Comparison of ENCODE assay signal across 24 cellular contexts in genomic region chr4:118761387-118762016, GRCh38.
DNase-seq lines count a peak whose midpoint lies in the region; ATAC-seq and TF ChIP-seq lines count a peak whose summit lies in the region.
"Had no signal": no experiment of that assay in that cellular context is flagged by ENCODE, and none has a peak within 500 bp of the region (broad histone marks: within the 10 kb centered on the region; RNA-seq: fewer than 3 reads in every experiment).

No MANE protein-coding gene starts in this region.

- TF ChIP-seq CTCF in right atrium auricular region (IDR thresholded peaks at IDR 0.05) (no peak), natural killer cell (IDR thresholded peaks at IDR 0.05) (no peak)

- H3K36me3 Mint-ChIP-seq in natural killer cell: peaks cover 6% of the 10 kb centered on the region

- H3K4me1 ChIP-seq in ACC112 (ENCODE audit: control insufficient read depth, insufficient read depth, low read length, unreplicated experiment) (peaks cover 90% of the 10 kb centered on the region), right atrium auricular region (peaks cover 0 to 86% of the 10 kb centered on the region in 2 donors), skeletal muscle tissue (ENCODE audit: control insufficient read depth in 3 of 3, insufficient read depth in 3 of 3, low read length in 3 of 3) (peaks cover 3 to 21% (median 9%) of the 10 kb centered on the region in 3 donors)

- H3K36me3 ChIP-seq in ACC112 (ENCODE audit: insufficient read depth, low read length): peaks cover 74% of the 10 kb centered on the region
- peaks cover 3% of the 10 kb centered on the region for H3K36me3 ChIP-seq in right atrium auricular region
- peaks cover 0 to 7% (median 4%) of the 10 kb centered on the region in 3 donors for H3K36me3 ChIP-seq in skeletal muscle tissue (ENCODE audit: control insufficient read depth in 3 of 3, insufficient read depth in 3 of 3, low read length in 3 of 3)

- H3K27ac ChIP-seq in ACC112 (ENCODE audit: low read depth, low read length): peak overlapping the region; percentile 8; the same call in 1 of the 2 replicates
- peak overlapping the region; percentile 59 to 75 for H3K27ac ChIP-seq in right atrium auricular region
- H3K27ac ChIP-seq in skeletal muscle tissue (ENCODE audit: low read depth, low read length): peak overlapping the region; percentile 16
- H3K27ac ChIP-seq: A549 had no signal

- H3K9me3 ChIP-seq in right atrium auricular region (no peaks in the 10 kb centered on the region), skeletal muscle tissue (ENCODE audit: control insufficient read depth in 3 of 3, low read length in 3 of 3) (no peaks in the 10 kb centered on the region)
- H3K9me3 ChIP-seq: A549 had no signal

- H3K4me3 Mint-ChIP-seq in natural killer cell: no peak overlapping the region
- H3K4me3 Mint-ChIP-seq: activated naive CD4-positive, alpha-beta T cell treated with anti-CD3 and anti-CD28 coated beads, Interleukin-2, amount 50 U/mL, for 24 hours; brain had no signal

- H3K4me1 Mint-ChIP-seq in natural killer cell: peaks cover 0 to 4% of the 10 kb centered on the region in 2 donors
- H3K4me1 Mint-ChIP-seq: activated naive CD4-positive, alpha-beta T cell treated with anti-CD3 and anti-CD28 coated beads, Interleukin-2, amount 50 U/mL, for 24 hours had no signal

- H3K9me3 Mint-ChIP-seq in natural killer cell: no peaks in the 10 kb centered on the region
- H3K9me3 Mint-ChIP-seq: activated naive CD4-positive, alpha-beta T cell treated with anti-CD3 and anti-CD28 coated beads, Interleukin-2, amount 50 U/mL, for 24 hours; brain had no signal

- no peaks in the 10 kb centered on the region for H3K27me3 ChIP-seq in ACC112 (ENCODE audit: insufficient read depth, low read length)
- no peaks in the 10 kb centered on the region for H3K27me3 ChIP-seq in right atrium auricular region
- no peaks in the 10 kb centered on the region for H3K27me3 ChIP-seq in skeletal muscle tissue (ENCODE audit: control insufficient read depth in 3 of 3, insufficient read depth in 3 of 3, low read length in 3 of 3)

- H3K4me3 ChIP-seq in ACC112 (ENCODE audit: low read depth, low read length) (no peak overlapping the region), right atrium auricular region (no peak overlapping the region), skeletal muscle tissue (ENCODE audit: low read length in 3 of 3) (no peak overlapping the region)
- H3K4me3 ChIP-seq: A549 had no signal

- H3K27me3 Mint-ChIP-seq in natural killer cell (ENCODE audit: low read depth in 2 of 2): no peaks in the 10 kb centered on the region
- H3K27me3 Mint-ChIP-seq: activated naive CD4-positive, alpha-beta T cell treated with anti-CD3 and anti-CD28 coated beads, Interleukin-2, amount 50 U/mL, for 24 hours; brain had no signal

- H2AFZ ChIP-seq in ACC112 (ENCODE audit: low read length, unreplicated experiment): no peak overlapping the region

- peaks cover 69% of the 10 kb centered on the region for H3K79me2 ChIP-seq in ACC112 (ENCODE audit: control insufficient read depth, insufficient read depth, low read length, unreplicated experiment)

- intact Hi-C loops in natural killer cell (cut with micrococcal nuclease): no loop called here

- ATAC-seq in SK-N-SH treated with all-trans-retinoic acid at 6 μM for 48 hours (no peak), natural killer cell (no peak)
- ATAC-seq: A549, Panc1 had no signal

- H3K9ac ChIP-seq in skeletal muscle tissue (ENCODE audit: low read depth in 1 of 3, low read length in 3 of 3): no peak overlapping the region

- DNase-seq in right atrium auricular region (ENCODE audit: low spot score): no peak
- DNase-seq in SHP77 (lab: John Stamatoyannopoulos, UW): no peak
- DNase-seq in natural killer cell: no peak
- no peak for DNase-seq in UCSD-AML1 (lab: John Stamatoyannopoulos, UW; ENCODE audit: unreplicated experiment)
- no peak for DNase-seq in effector CD4-positive, alpha-beta T cell
- DNase-seq: activated CD4-positive, alpha-beta T cell treated with anti-CD3 and anti-CD28 coated beads, Interleukin-2, amount 50 U/mL, for 48 hours; activated T-cell treated with anti-CD3 and anti-CD28 coated beads, Interleukin-2, amount 50 U/mL, for 1 hour; dermis blood vessel endothelial cell; H7; head of caudate nucleus; KG1; mesendoderm; NCI-H1105 treated with DMSO at 0.1 percent for 48 hours; NCI-H2171; NCI-H69; stimulated activated CD4-positive, alpha-beta T cell treated with anti-CD3 and anti-CD28 coated beads, Interleukin-2, amount 100 ng/mL, for 48 hours; trophoblast cell had no signal

- no peak overlapping the region for H3K27ac Mint-ChIP-seq in natural killer cell
- H3K27ac Mint-ChIP-seq: activated naive CD4-positive, alpha-beta T cell treated with anti-CD3 and anti-CD28 coated beads, Interleukin-2, amount 50 U/mL, for 24 hours had no signal

TF ChIP-seq in SK-N-SH treated with all-trans-retinoic acid at 6 μM for 48 hours, 23 proteins besides CTCF, POLR2A, EP300 and RAD21 (continues in another document):
- TF ChIP-seq ESRRG (CRISPR knock-in tag; IDR thresholded peaks at IDR 0.05): no peak
- TF ChIP-seq ZFP30 (CRISPR knock-in tag; IDR thresholded peaks at IDR 0.05): no peak
- TF ChIP-seq ZFP3 (CRISPR knock-in tag; IDR thresholded peaks at IDR 0.05): no peak
- TF ChIP-seq PPARA (CRISPR knock-in tag; IDR thresholded peaks at IDR 0.05; ENCODE audit: borderline replicate concordance): no peak
- TF ChIP-seq CSRNP3 (CRISPR knock-in tag; IDR thresholded peaks at IDR 0.05): no peak
- TF ChIP-seq ZNF8 (CRISPR knock-in tag; IDR thresholded peaks at IDR 0.05): 0 out of 2 replicates have a peak, but pooled peaks have one; percentile 6
- TF ChIP-seq BACH2 (CRISPR knock-in tag; IDR thresholded peaks at IDR 0.05; ENCODE audit: borderline replicate concordance): no peak
- no peak for TF ChIP-seq CREB5 (CRISPR knock-in tag; IDR thresholded peaks at IDR 0.05; ENCODE audit: low read depth)
- no peak for TF ChIP-seq TSHZ2 (CRISPR knock-in tag; IDR thresholded peaks at IDR 0.05)
- TF ChIP-seq POU6F1 (CRISPR knock-in tag; IDR thresholded peaks at IDR 0.05; ENCODE audit: borderline replicate concordance, low read depth): no peak
- TF ChIP-seq ZNF565 (CRISPR knock-in tag; conservative IDR thresholded peaks at IDR 0.05; ENCODE audit: low read depth): no peak
- no peak for TF ChIP-seq GLIS3 (CRISPR knock-in tag; IDR thresholded peaks at IDR 0.05)

Comparison
In these comparisons a context has a peak if more than half of its experiments do, and no peak if none do; other contexts are left out.
1. H3K27ac ChIP-seq: peak in every context shown above with its lines; median percentile 67 in right atrium auricular region; 16 in skeletal muscle tissue; 8 in ACC112.